Comparison of ENCODE assay signal across 20 cellular contexts in the genomic region with DNA sequence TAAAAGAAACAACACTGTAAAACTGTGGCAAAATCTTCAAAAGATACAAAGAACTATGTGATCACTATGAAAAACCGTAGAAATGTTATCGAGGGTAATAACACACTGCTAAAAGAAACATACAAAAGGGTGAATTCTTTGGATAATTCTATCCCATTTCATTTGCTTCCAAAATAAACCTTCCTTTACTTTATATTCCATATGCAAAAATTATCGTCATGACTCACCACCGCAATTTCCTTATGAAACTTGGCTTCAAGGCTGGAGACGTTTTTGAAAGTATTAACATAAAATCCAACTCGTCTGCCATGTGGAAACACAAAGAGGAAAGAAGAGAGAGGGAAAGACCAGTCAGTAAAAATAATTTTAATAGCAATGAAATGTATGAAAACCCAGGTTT.
A peak's percentile ranks its signal among the peaks of the same experiment; 100 is the strongest.
DNase-seq lines count a peak whose midpoint lies in the region; ATAC-seq, FAIRE-seq and TF ChIP-seq lines count a peak whose summit lies in the region.
"Had no signal": no experiment of that assay in that cellular context is flagged by ENCODE, and none has a peak within 500 bp of the region (broad histone marks: within the 10 kb centered on the region; RNA-seq: fewer than 3 reads in every experiment).

No MANE protein-coding gene starts in this region.

- H3K9me3 ChIP-seq in Karpas-422 (ENCODE audit: low read length) (no peaks in the 10 kb centered on the region), adipocyte (ENCODE audit: control insufficient read depth, low read length) (no peaks in the 10 kb centered on the region), endothelial cell of umbilical vein (replicated peaks; ENCODE audit: control insufficient read depth, insufficient read depth, low read length) (no peaks in the 10 kb centered on the region), mucosa of descending colon (no peaks in the 10 kb centered on the region)
- H3K9me3 ChIP-seq: Peyer's patch had no signal

- H3K27ac ChIP-seq in Karpas-422 (ENCODE audit: low read length) (no peak overlapping the region), endothelial cell of umbilical vein (ENCODE audit: insufficient read depth, low read depth, low read length) (no peak overlapping the region)
- H3K27ac ChIP-seq: Peyer's patch had no signal

- H3K9ac ChIP-seq in Karpas-422 (ENCODE audit: low read length): no peak overlapping the region
- H3K9ac ChIP-seq in adipocyte (ENCODE audit: low read length): no peak overlapping the region
- no peak overlapping the region for H3K9ac ChIP-seq in endothelial cell of umbilical vein (replicated peaks; ENCODE audit: extremely low read depth, insufficient read depth, low read length)

- dilution Hi-C loops in endothelial cell of umbilical vein (cut with MboI; ENCODE audit: extremely low pct_ligation_motif_present, low sequenced_read_pairs): no loop called here

- H3K79me2 ChIP-seq in Karpas-422 (ENCODE audit: low read length) (no peaks in the 10 kb centered on the region), endothelial cell of umbilical vein (ENCODE audit: control insufficient read depth, insufficient read depth, low read length) (no peaks in the 10 kb centered on the region)

- no peaks in the 10 kb centered on the region for H3K27me3 ChIP-seq in Karpas-422 (ENCODE audit: low read length)
- H3K27me3 ChIP-seq in adipocyte (replicated peaks; ENCODE audit: control insufficient read depth, insufficient read depth, low read length): no peaks in the 10 kb centered on the region
- H3K27me3 ChIP-seq in endothelial cell of umbilical vein (ENCODE audit: control insufficient read depth in 2 of 2, insufficient read depth in 2 of 2, low read length in 2 of 2): no peaks in the 10 kb centered on the region
- H3K27me3 ChIP-seq: Peyer's patch had no signal

- no peak for TF ChIP-seq POLR2A in endothelial cell of umbilical vein (IDR thresholded peaks at IDR 0.05; ENCODE audit: low read depth, low read length)

- intact Hi-C loops in endothelial cell of umbilical vein (cut with micrococcal nuclease) (no loop called here), mucosa of descending colon (cut with DNase I, micrococcal nuclease) (no loop called here)
- intact Hi-C loops in activated CD8-positive, alpha-beta T cell treated with anti-CD3 and anti-CD28 coated beads for 36 hours (cut with micrococcal nuclease): no loop called here

- H3K36me3 Mint-ChIP-seq in activated CD8-positive, alpha-beta T cell treated with anti-CD3 and anti-CD28 coated beads for 36 hours (ENCODE audit: low read depth): no peaks in the 10 kb centered on the region
- H3K36me3 Mint-ChIP-seq: CD4-positive, alpha-beta memory T cell had no signal

- H2AFZ ChIP-seq in Karpas-422 (ENCODE audit: low read length) (no peak overlapping the region), endothelial cell of umbilical vein (ENCODE audit: low read depth, low read length) (no peak overlapping the region)

- peaks cover 18% of the 10 kb centered on the region for H3K4me1 Mint-ChIP-seq in activated CD8-positive, alpha-beta T cell treated with anti-CD3 and anti-CD28 coated beads for 36 hours (ENCODE audit: low read depth)

- H3K4me2 ChIP-seq in Karpas-422 (ENCODE audit: low read depth, low read length, poor library complexity, severe bottlenecking) (no peak overlapping the region), endothelial cell of umbilical vein (ENCODE audit: insufficient read depth, low read length) (peak overlapping the region; percentile 41)

- no peak for ATAC-seq in GM21367 (IDR thresholded peaks at IDR 0.05; ENCODE audit: unreplicated experiment)
- ATAC-seq in activated CD8-positive, alpha-beta T cell treated with anti-CD3 and anti-CD28 coated beads for 36 hours: no peak
- no peak for ATAC-seq in mucosa of descending colon
- ATAC-seq: HepG2 had no signal

- no TSS peak for BruUV-seq in endothelial cell of umbilical vein (replicated peaks; lab: Mats Ljungman, UMichigan)

- H3K9me1 ChIP-seq in endothelial cell of umbilical vein (replicated peaks; ENCODE audit: control insufficient read depth, extremely low read depth, insufficient read depth, low read length): no peaks in the 10 kb centered on the region

- H4K20me1 ChIP-seq in Karpas-422 (ENCODE audit: insufficient read depth, low read depth, low read length) (no peaks in the 10 kb centered on the region), endothelial cell of umbilical vein (replicated peaks; ENCODE audit: control insufficient read depth, extremely low read depth, insufficient read depth, low read length) (no peaks in the 10 kb centered on the region)

- TF ChIP-seq CTCF in endothelial cell of umbilical vein (IDR thresholded peaks at IDR 0.05; ENCODE audit: extremely low read depth in 1 of 2, insufficient read depth in 1 of 2, low read depth in 1 of 2, low read length in 2 of 2) (no peak), mucosa of descending colon (IDR thresholded peaks at IDR 0.05) (no peak)
- TF ChIP-seq CTCF in activated CD8-positive, alpha-beta T cell treated with anti-CD3 and anti-CD28 coated beads for 36 hours (IDR thresholded peaks at IDR 0.05): no peak

- no peaks in the 10 kb centered on the region for H3K9me2 ChIP-seq in Karpas-422 (replicated peaks; ENCODE audit: insufficient read depth, low read length)

- H3K4me3 Mint-ChIP-seq in activated CD8-positive, alpha-beta T cell treated with anti-CD3 and anti-CD28 coated beads for 36 hours: no peak overlapping the region
- H3K4me3 Mint-ChIP-seq: B cell; CD4-positive, alpha-beta memory T cell had no signal

- no peaks in the 10 kb centered on the region for H3K9me3 Mint-ChIP-seq in activated CD8-positive, alpha-beta T cell treated with anti-CD3 and anti-CD28 coated beads for 36 hours

- no peak overlapping the region for H3K4me3 ChIP-seq in Karpas-422 (ENCODE audit: low read length)
- no peak overlapping the region for H3K4me3 ChIP-seq in adipocyte (ENCODE audit: low read length)
- H3K4me3 ChIP-seq in endothelial cell of umbilical vein (replicated peaks in 1 of 3; ENCODE audit: insufficient read depth in 1 of 3, low read depth in 1 of 3, low read length in 3 of 3): no peak overlapping the region
- H3K4me3 ChIP-seq in mucosa of descending colon: no peak overlapping the region
- H3K4me3 ChIP-seq: Peyer's patch had no signal

- H3K36me3 ChIP-seq in Karpas-422 (ENCODE audit: insufficient read depth, low read length) (no peaks in the 10 kb centered on the region), adipocyte (ENCODE audit: control insufficient read depth, insufficient read depth, low read length, severe bottlenecking) (no peaks in the 10 kb centered on the region), endothelial cell of umbilical vein (ENCODE audit: control insufficient read depth in 2 of 2, extremely low read depth in 1 of 2, insufficient read depth in 2 of 2, low read length in 2 of 2) (no peaks in the 10 kb centered on the region), mucosa of descending colon (ENCODE audit: low read depth) (no peaks in the 10 kb centered on the region)
- H3K36me3 ChIP-seq: Peyer's patch had no signal

- no peak overlapping the region for H3K27ac Mint-ChIP-seq in activated CD8-positive, alpha-beta T cell treated with anti-CD3 and anti-CD28 coated beads for 36 hours
- H3K27ac Mint-ChIP-seq: B cell; CD4-positive, alpha-beta memory T cell had no signal

- H3K4me1 ChIP-seq in Karpas-422 (ENCODE audit: low read length): no peaks in the 10 kb centered on the region
- H3K4me1 ChIP-seq in adipocyte (ENCODE audit: control insufficient read depth, insufficient read depth, low read length): peaks cover 13% of the 10 kb centered on the region
- no peaks in the 10 kb centered on the region for H3K4me1 ChIP-seq in endothelial cell of umbilical vein (ENCODE audit: control insufficient read depth, extremely low read depth, insufficient read depth, low read length)
- no peaks in the 10 kb centered on the region for H3K4me1 ChIP-seq in mucosa of descending colon (ENCODE audit: low read depth)
- H3K4me1 ChIP-seq: Peyer's patch had no signal

- no peaks in the 10 kb centered on the region for H3K27me3 Mint-ChIP-seq in activated CD8-positive, alpha-beta T cell treated with anti-CD3 and anti-CD28 coated beads for 36 hours
- H3K27me3 Mint-ChIP-seq: B cell; CD4-positive, alpha-beta memory T cell had no signal

- POLR2A ChIA-PET in endothelial cell of umbilical vein (lab: Charles Lee): no interaction called here
- POLR2A ChIA-PET in activated CD8-positive, alpha-beta T cell treated with anti-CD3 and anti-CD28 coated beads for 36 hours (lab: Charles Lee): no interaction called here

- CTCF ChIA-PET in endothelial cell of umbilical vein (lab: Charles Lee): no interaction called here
- CTCF ChIA-PET in activated CD8-positive, alpha-beta T cell treated with anti-CD3 and anti-CD28 coated beads for 36 hours (lab: Charles Lee): interaction anchor here (1.5 kb wide), 1 partner anchor 195 kb away, joined by 4 read pairs; no protein-coding TSS in a partner anchor

- peak; percentile 57 for FAIRE-seq in endothelial cell of umbilical vein (lab: Jason Lieb, UNC)
- FAIRE-seq: D721Med, H1, HepG2 had no signal

- DNase-seq in Karpas-422 (peak; percentile 11), adipocyte (ENCODE audit: low read depth) (peak; percentile 80), endothelial cell of umbilical vein (ENCODE audit: low read depth, low spot score) (peak; percentile 25), iris pigment epithelial cell (ENCODE audit: low read depth) (peak; percentile 47), mucosa of descending colon (no peak), Ammon's horn (ENCODE audit: low spot score) (no peak)
- no peak for DNase-seq in activated CD8-positive, alpha-beta T cell treated with anti-CD3 and anti-CD28 coated beads for 36 hours
- DNase-seq: ACHN; CD4-positive, alpha-beta memory T cell; DMS79 treated with DMSO at 0.1 percent for 48 hours; GF-D8; NCI-H1694; NCI-H774; Peyer's patch; SHP77 had no signal

TF ChIP-seq in endothelial cell of umbilical vein, 7 proteins besides CTCF, POLR2A, EP300 and RAD21:
- TF ChIP-seq EZH2 (IDR thresholded peaks at IDR 0.05; ENCODE audit: borderline replicate concordance, low read depth, low read length, severe bottlenecking) (no peak), JUN (IDR thresholded peaks at IDR 0.05; ENCODE audit: borderline replicate concordance, insufficient read depth, insufficient read length, low read depth) (no peak), GATA2 (IDR thresholded peaks at IDR 0.05; ENCODE audit: insufficient read depth, insufficient read length, low read depth, low read length) (no peak), FOS (IDR thresholded peaks at IDR 0.05; ENCODE audit: borderline replicate concordance, insufficient read depth, low read length) (no peak), POLR2AphosphoS5 (IDR thresholded peaks at IDR 0.05; ENCODE audit: insufficient read depth, low read depth, low read length) (no peak), MYC (IDR thresholded peaks at IDR 0.05; ENCODE audit: low read depth, low read length) (no peak)
- TF ChIP-seq, protein P1, sequence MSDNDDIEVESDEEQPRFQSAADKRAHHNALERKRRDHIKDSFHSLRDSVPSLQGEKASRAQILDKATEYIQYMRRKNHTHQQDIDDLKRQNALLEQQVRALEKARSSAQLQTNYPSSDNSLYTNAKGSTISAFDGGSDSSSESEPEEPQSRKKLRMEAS (IDR thresholded peaks at IDR 0.05; ENCODE audit: insufficient read depth, insufficient read length): no peak

Comparison
In these comparisons a context has a peak if more than half of its experiments do, and no peak if none do; other contexts are left out.
1. DNase-seq: peak in Karpas-422 (single experiment), adipocyte (single experiment), endothelial cell of umbilical vein (single experiment) and iris pigment epithelial cell (single experiment); none in activated CD8-positive, alpha-beta T cell treated with anti-CD3 and anti-CD28 coated beads for 36 hours (single experiment), mucosa of descending colon (0 of 3) and Ammon's horn (single experiment).